20 cellular contexts compared by ENCODE assay signal in the genomic region with DNA sequence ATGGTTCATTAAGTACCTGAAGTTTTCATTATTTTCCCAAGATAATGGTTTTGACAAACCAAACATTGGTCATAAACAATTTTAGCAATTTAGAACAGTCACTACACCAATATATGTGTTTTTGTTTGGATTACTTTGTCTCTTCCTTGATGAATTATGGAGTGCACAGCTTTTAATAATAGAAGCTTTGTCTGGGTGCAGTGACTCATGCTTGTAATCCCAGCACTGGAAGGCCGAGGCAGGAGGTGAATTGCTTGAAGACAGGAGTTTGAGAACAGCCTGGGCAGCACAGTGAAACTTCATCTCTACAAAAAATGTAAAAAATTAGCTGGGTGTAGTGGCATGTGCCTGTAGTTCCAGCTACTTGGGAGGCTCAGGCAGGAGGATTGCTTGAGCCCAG.
A peak's percentile ranks its signal among the peaks of the same experiment; 100 is the strongest.
DNase-seq lines count a peak whose midpoint lies in the region; ATAC-seq, FAIRE-seq and TF ChIP-seq lines count a peak whose summit lies in the region.
"Had no signal": no experiment of that assay in that cellular context is flagged by ENCODE, and none has a peak within 500 bp of the region (broad histone marks: within the 10 kb centered on the region; RNA-seq: fewer than 3 reads in every experiment).

No MANE protein-coding gene starts in this region.

- 3% methylated on average over 1 of the region's 1 CpG for WGBS in HepG2 (ENCODE audit: low lambda C conversion rate)
- WGBS in right lobe of liver (ENCODE audit: insufficient coverage, low coverage, low lambda C conversion rate, missing lambda C conversion rate), result 33% methylated on average over 1 of the region's 1 CpG

- CTCF ChIA-PET in HepG2 (lab: Yijun Ruan, JAX; ENCODE audit: low intra/inter-chr PET ratio, low total read pairs), result no interaction called here

- DNase-seq in HepG2 (ENCODE audit: low spot score) (no peak), right lobe of liver (no peak), adipocyte (ENCODE audit: low read depth) (peak; percentile 7), foreskin melanocyte (peak; percentile 70), urothelium cell line (ENCODE audit: low spot score) (peak; percentile 52), head of caudate nucleus (no peak)
- no peak for DNase-seq in activated naive CD4-positive, alpha-beta T cell treated with Interleukin-2 at 50 U/mL for 16 hours
- DNase-seq: activated CD4-positive, alpha-beta T cell treated with anti-CD3 and anti-CD28 coated beads for 36 hours; activated CD8-positive, alpha-beta memory T cell treated with anti-CD3 and anti-CD28 coated beads, Interleukin-2, amount 50 U/mL, for 48 hours; activated naive CD4-positive, alpha-beta T cell; CD4-positive, CD25-positive, alpha-beta regulatory T cell; gastrocnemius medialis; occipital lobe; stimulated activated naive CD4-positive, alpha-beta T cell; upper lobe of right lung had no signal

- in situ Hi-C loops in HepG2 (cut with HindIII; ENCODE audit: extremely low pct_ligation_motif_present, low pct_unique_long_range_greater_than_20kb), result no loop called here

- no peak overlapping the region for H3K27ac ChIP-seq in HepG2 (ENCODE audit: extremely low read length, insufficient read depth, low read length)
- H3K27ac ChIP-seq in right lobe of liver, result no peak overlapping the region
- H3K27ac ChIP-seq: gastrocnemius medialis, upper lobe of right lung had no signal

- H3K4me1 ChIP-seq in HepG2 (ENCODE audit: insufficient read depth, low read length) (no peaks in the 10 kb centered on the region), right lobe of liver (no peaks in the 10 kb centered on the region), adipocyte (ENCODE audit: control insufficient read depth, insufficient read depth, low read length) (no peaks in the 10 kb centered on the region)
- H3K4me1 ChIP-seq: gastrocnemius medialis, upper lobe of right lung had no signal

- H3K9ac ChIP-seq in HepG2 (ENCODE audit: insufficient read depth, low read depth, low read length) (no peak overlapping the region), adipocyte (ENCODE audit: low read length) (no peak overlapping the region)

- no peak overlapping the region for H2AFZ ChIP-seq in HepG2 (ENCODE audit: low read length)

- H3K27me3 ChIP-seq in HepG2 (ENCODE audit: control insufficient read depth in 1 of 2, insufficient read depth in 2 of 2, low read length in 2 of 2) (no peaks in the 10 kb centered on the region), right lobe of liver (peaks cover 0 to 4% of the 10 kb centered on the region in 2 donors), adipocyte (replicated peaks; ENCODE audit: control insufficient read depth, insufficient read depth, low read length) (no peaks in the 10 kb centered on the region)
- H3K27me3 ChIP-seq: gastrocnemius medialis, upper lobe of right lung had no signal

- TF ChIP-seq RAD21 in HepG2 (CRISPR knock-in tag; IDR thresholded peaks at IDR 0.05), result no peak

- no peak for TF ChIP-seq EP300 in HepG2 (IDR thresholded peaks at IDR 0.05; ENCODE audit: low read depth in 2 of 2, low read length in 2 of 2)
- TF ChIP-seq EP300 in HepG2 (CRISPR knock-in tag; IDR thresholded peaks at IDR 0.05; ENCODE audit: borderline replicate concordance), result no peak

- peak; percentile 26 for FAIRE-seq in HepG2 (lab: Jason Lieb, UNC)
- FAIRE-seq in urothelium cell line (lab: Jason Lieb, UNC), result no peak
- FAIRE-seq: A204.1, H1 had no signal

- H3K9me3 ChIP-seq in HepG2 (ENCODE audit: low read length) (no peaks in the 10 kb centered on the region), right lobe of liver (no peaks in the 10 kb centered on the region), adipocyte (ENCODE audit: control insufficient read depth, low read length) (peaks cover 4% of the 10 kb centered on the region)
- H3K9me3 ChIP-seq: gastrocnemius medialis, upper lobe of right lung had no signal

- no peak for TF ChIP-seq CTCF in HepG2 (CRISPR knock-in tag; IDR thresholded peaks at IDR 0.05)
- no peak for TF ChIP-seq CTCF in right lobe of liver (IDR thresholded peaks at IDR 0.05)

- no peaks in the 10 kb centered on the region for H3K36me3 ChIP-seq in HepG2 (replicated peaks in 1 of 2; ENCODE audit: control insufficient read depth in 1 of 2, insufficient read depth in 2 of 2, low read length in 2 of 2)
- no peaks in the 10 kb centered on the region for H3K36me3 ChIP-seq in right lobe of liver
- no peaks in the 10 kb centered on the region for H3K36me3 ChIP-seq in adipocyte (ENCODE audit: control insufficient read depth, insufficient read depth, low read length, severe bottlenecking)
- H3K36me3 ChIP-seq: gastrocnemius medialis, upper lobe of right lung had no signal

- H4K20me1 ChIP-seq in HepG2 (ENCODE audit: insufficient read depth, low read length), result no peaks in the 10 kb centered on the region

- no peak overlapping the region for H3K4me2 ChIP-seq in HepG2 (ENCODE audit: low read depth, low read length)
- H3K4me2 ChIP-seq: smooth muscle cell had no signal

- TF ChIP-seq POLR2A in HepG2 (IDR thresholded peaks at IDR 0.05; ENCODE audit: insufficient read depth in 1 of 2, low read depth in 2 of 2, low read length in 2 of 2) (no peak), right lobe of liver (IDR thresholded peaks at IDR 0.05) (no peak)

- BruUV-seq in HepG2 (replicated peaks; lab: Mats Ljungman, UMichigan), result no TSS peak

- intact Hi-C loops in HepG2 (cut with micrococcal nuclease; ENCODE audit: unreplicated experiment) (no loop called here), right lobe of liver (cut with DNase I) (no loop called here), head of caudate nucleus (cut with DNase I) (no loop called here)

- no peaks in the 10 kb centered on the region for H3K79me2 ChIP-seq in HepG2 (ENCODE audit: insufficient read depth, low read length)

- POLR2A ChIA-PET in HepG2 (lab: Yijun Ruan, JAX), result no interaction called here

- no peak for ATAC-seq in HepG2
- ATAC-seq in right lobe of liver, result no peak
- ATAC-seq in GM19467 (IDR thresholded peaks at IDR 0.05; ENCODE audit: unreplicated experiment), result no peak
- ATAC-seq: activated CD4-positive, alpha-beta T cell treated with anti-CD3 and anti-CD28 coated beads for 36 hours; gastrocnemius medialis; Right ventricle myocardium inferior; upper lobe of right lung had no signal

- H3K4me3 ChIP-seq in HepG2 (replicated peaks in 1 of 3; ENCODE audit: insufficient read depth in 1 of 3, low read depth in 2 of 3, low read length in 3 of 3), result no peak overlapping the region
- no peak overlapping the region for H3K4me3 ChIP-seq in right lobe of liver
- no peak overlapping the region for H3K4me3 ChIP-seq in adipocyte (ENCODE audit: low read length)
- H3K4me3 ChIP-seq: gastrocnemius medialis, smooth muscle cell, upper lobe of right lung had no signal

TF ChIP-seq in HepG2, 621 proteins besides CTCF, POLR2A, EP300 and RAD21:
- TF ChIP-seq ZBTB1 (CRISPR knock-in tag; IDR thresholded peaks at IDR 0.05; ENCODE audit: borderline replicate concordance), result no peak
- TF ChIP-seq SP5 (CRISPR knock-in tag; IDR thresholded peaks at IDR 0.05; ENCODE audit: borderline replicate concordance, low read depth), result no peak
- TF ChIP-seq ZNF564 (CRISPR knock-in tag; IDR thresholded peaks at IDR 0.05), result no peak
- no peak for TF ChIP-seq ZKSCAN1 (IDR thresholded peaks at IDR 0.05; ENCODE audit: low read length)
- TF ChIP-seq NR3C1 (CRISPR knock-in tag; IDR thresholded peaks at IDR 0.05), result no peak
- TF ChIP-seq SSRP1 (CRISPR knock-in tag; IDR thresholded peaks at IDR 0.05), result no peak
- TF ChIP-seq MEIS2 (CRISPR knock-in tag; IDR thresholded peaks at IDR 0.05), result no peak
TF ChIP-seq in HepG2: peak in this region for 0.

Comparison
In these comparisons a context has a peak if more than half of its experiments do, and no peak if none do; other contexts are left out.
1. DNase-seq: peak in adipocyte (single experiment), foreskin melanocyte (single experiment) and urothelium cell line (single experiment); none in HepG2 (single experiment), right lobe of liver (0 of 3), activated naive CD4-positive, alpha-beta T cell treated with Interleukin-2 at 50 U/mL for 16 hours (single experiment) and head of caudate nucleus (0 of 42).